In genomic region chr2:11659866-11660265, GRCh38 we compare ENCODE assay signal across 1 cellular context.
TF ChIP-seq lines count a peak whose summit lies in the region.

No MANE protein-coding gene starts in this region.

TF ChIP-seq in HepG2, 621 proteins besides CTCF, POLR2A, EP300 and RAD21:
- TF ChIP-seq ZSCAN22 (CRISPR knock-in tag; IDR thresholded peaks at IDR 0.05) (no peak), RORA (CRISPR knock-in tag; IDR thresholded peaks at IDR 0.05) (no peak), ZNF660 (CRISPR knock-in tag; IDR thresholded peaks at IDR 0.05; ENCODE audit: borderline replicate concordance, low read depth) (no peak), RXRA (CRISPR knock-in tag; IDR thresholded peaks at IDR 0.05) (no peak), MZF1 (CRISPR knock-in tag; IDR thresholded peaks at IDR 0.05; ENCODE audit: borderline replicate concordance) (no peak), HMGA1 (CRISPR knock-in tag; conservative IDR thresholded peaks at IDR 0.05) (no peak), ZNF317 (CRISPR knock-in tag; IDR thresholded peaks at IDR 0.05) (peak; percentile 98)
